26 cellular contexts compared by ENCODE assay signal in genomic region chr10:11364241-11364640, GRCh38.
"Had no signal": no experiment of that assay in that cellular context is flagged by ENCODE, and none has a peak within 500 bp of the region (broad histone marks: within the 10 kb centered on the region; RNA-seq: fewer than 3 reads in every experiment).

No MANE protein-coding gene starts in this region.

- H3K4me3 Mint-ChIP-seq: natural killer cell; nephron; neural progenitor cell; stimulated activated effector memory CD8-positive, alpha-beta T cell treated with anti-CD3 and anti-CD28 coated beads, Interleukin-12 subunit alpha, Interleukin-12 subunit beta, amount 100 ng/mL, for 72 hours; stimulated activated naive B cell treated with anti-CD40 and anti-IgM and Interleukin-4, amounts not matched to agents 10 μg/mL and 1 μg/mL and 100 μg/mL, for 72 hours; stimulated activated naive CD8-positive, alpha-beta T cell treated with anti-CD3 and anti-CD28 coated beads, Interleukin-15, Interleukin-2, amounts not matched to agents 100 ng/mL and 50 ng/mL, for 24 hours; type B pancreatic cell had no signal

- H3K27me3 Mint-ChIP-seq: progenitor cell of endocrine pancreas; stimulated activated naive B cell treated with anti-CD40 and anti-IgM and Interleukin-4, amounts not matched to agents 10 μg/mL and 1 μg/mL and 100 μg/mL, for 72 hours; stimulated activated naive CD8-positive, alpha-beta T cell treated with anti-CD3 and anti-CD28 coated beads, Interleukin-15, Interleukin-2, amounts not matched to agents 100 ng/mL and 50 ng/mL, for 24 hours had no signal

- H3K27me3 ChIP-seq: neural progenitor cell, ovary, right lobe of liver, sigmoid colon, stomach, thyroid gland, tibial nerve, vagina had no signal

- H3K36me3 ChIP-seq: neural progenitor cell, ovary, right lobe of liver, sigmoid colon, stomach, thoracic aorta, thyroid gland, tibial nerve, vagina had no signal

- H3K79me2 ChIP-seq: parathyroid adenoma had no signal

- H3K4me2 ChIP-seq: neural progenitor cell had no signal

- H3K36me3 Mint-ChIP-seq: natural killer cell; neural progenitor cell; stimulated activated effector memory CD8-positive, alpha-beta T cell treated with anti-CD3 and anti-CD28 coated beads, Interleukin-12 subunit alpha, Interleukin-12 subunit beta, amount 100 ng/mL, for 72 hours; type B pancreatic cell had no signal

- DNase-seq: natural killer cell; occipital lobe; ovary; psoas muscle; right cardiac atrium; right lobe of liver; sigmoid colon; small intestine; stimulated activated CD4-positive, alpha-beta T cell treated with anti-CD3 and anti-CD28 coated beads, Interleukin-15, amount 100 ng/mL, for 24 hours; stimulated activated CD4-positive, alpha-beta T cell treated with anti-CD3 and anti-CD28 coated beads, Interleukin-2, amount 100 ng/mL, for 24 hours; stimulated activated CD4-positive, alpha-beta T cell treated with anti-CD3 and anti-CD28 coated beads, Interleukin-2, amount 100 ng/mL, for 48 hours; stimulated activated CD4-positive, alpha-beta T cell treated with anti-CD3 and anti-CD28 coated beads, Interleukin-4, amount 100 ng/mL, for 24 hours; stimulated activated naive B cell treated with anti-CD40 and anti-IgM and Interleukin-4, amounts not matched to agents 10 μg/mL and 1 μg/mL and 100 μg/mL, for 72 hours; stimulated activated naive CD4-positive, alpha-beta T cell treated with Interleukin-2 at 50 U/mL for 16 hours; stomach; thyroid gland had no signal

- H3K9me3 ChIP-seq: ovary, psoas muscle, right lobe of liver, sigmoid colon, thoracic aorta, thyroid gland, vagina had no signal

- H3K4me3 ChIP-seq: neural progenitor cell, ovary, psoas muscle, right lobe of liver, sigmoid colon, stomach, thoracic aorta, thyroid gland, tibial nerve, vagina had no signal

- H3K9ac ChIP-seq: neural progenitor cell, parathyroid adenoma had no signal

- H3K4me1 ChIP-seq: neural progenitor cell, parathyroid adenoma, psoas muscle, right lobe of liver, sigmoid colon, stomach, thyroid gland, tibial nerve, vagina had no signal

- H3K27ac ChIP-seq: neural progenitor cell, ovary, parathyroid adenoma, psoas muscle, right lobe of liver, sigmoid colon, stomach, thoracic aorta, thyroid gland, tibial nerve, vagina had no signal

- H3K9me3 Mint-ChIP-seq: natural killer cell; stimulated activated effector memory CD8-positive, alpha-beta T cell treated with anti-CD3 and anti-CD28 coated beads, Interleukin-12 subunit alpha, Interleukin-12 subunit beta, amount 100 ng/mL, for 72 hours; stimulated activated naive CD8-positive, alpha-beta T cell treated with anti-CD3 and anti-CD28 coated beads, Interleukin-15, Interleukin-2, amounts not matched to agents 100 ng/mL and 50 ng/mL, for 24 hours had no signal

- H3K27ac Mint-ChIP-seq: natural killer cell; nephron; neural progenitor cell; progenitor cell of endocrine pancreas; stimulated activated effector memory CD8-positive, alpha-beta T cell treated with anti-CD3 and anti-CD28 coated beads, Interleukin-12 subunit alpha, Interleukin-12 subunit beta, amount 100 ng/mL, for 72 hours; stimulated activated naive B cell treated with anti-CD40 and anti-IgM and Interleukin-4, amounts not matched to agents 10 μg/mL and 1 μg/mL and 100 μg/mL, for 72 hours; stimulated activated naive CD8-positive, alpha-beta T cell treated with anti-CD3 and anti-CD28 coated beads, Interleukin-15, Interleukin-2, amounts not matched to agents 100 ng/mL and 50 ng/mL, for 24 hours; type B pancreatic cell had no signal

- H3K4me1 Mint-ChIP-seq: neural progenitor cell had no signal

- H2AFZ ChIP-seq: neural progenitor cell, parathyroid adenoma had no signal

- ATAC-seq: natural killer cell; psoas muscle; right cardiac atrium; stimulated activated effector memory CD8-positive, alpha-beta T cell treated with anti-CD3 and anti-CD28 coated beads, Interleukin-12 subunit alpha, Interleukin-12 subunit beta, amount 100 ng/mL, for 72 hours; stimulated activated naive B cell treated with anti-CD40 and anti-IgM and Interleukin-4, amounts not matched to agents 10 μg/mL and 1 μg/mL and 100 μg/mL, for 72 hours had no signal
